23 cellular contexts compared by ENCODE assay signal in the genomic region with DNA sequence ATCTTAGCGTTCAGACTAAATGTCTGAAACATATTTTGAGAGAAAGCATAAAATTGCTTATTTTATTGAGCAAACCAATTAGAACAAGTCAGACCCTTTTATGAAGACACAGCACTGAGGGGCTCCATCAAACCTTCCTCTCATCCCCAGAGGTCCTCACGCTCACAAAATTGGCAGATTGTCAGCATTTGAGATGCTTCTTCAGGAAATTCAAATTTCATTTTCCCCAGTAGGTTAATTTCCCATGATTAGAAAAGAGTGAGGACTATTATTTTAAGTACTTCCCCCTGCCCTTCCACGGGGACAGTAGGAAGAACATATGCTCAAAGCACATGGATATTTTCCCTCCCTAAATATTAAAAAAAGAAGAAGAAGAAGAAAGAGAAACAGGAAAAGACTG.
"Had no signal": no experiment of that assay in that cellular context is flagged by ENCODE, and none has a peak within 500 bp of the region (broad histone marks: within the 10 kb centered on the region; RNA-seq: fewer than 3 reads in every experiment).

No MANE protein-coding gene starts in this region.

- H3K36me3 ChIP-seq: left ventricle myocardium inferior, ovary, right atrium auricular region, right lobe of liver, tibial nerve, vagina had no signal

- H3K4me1 ChIP-seq: left ventricle myocardium inferior, right atrium auricular region, right lobe of liver, vagina had no signal

- H3K4me3 Mint-ChIP-seq: mesothelial cell of epicardium; natural killer cell; nephron progenitor cell; stimulated activated memory B cell treated with anti-CD40 and anti-IgM and Interleukin-4, amounts not matched to agents 10 μg/mL and 1 μg/mL and 100 μg/mL, for 72 hours; stimulated activated naive CD8-positive, alpha-beta T cell treated with anti-CD3 and anti-CD28 coated beads, Interleukin-15, amount 100 ng/mL, for 72 hours; type B pancreatic cell had no signal

- H3K4me1 Mint-ChIP-seq: mesothelial cell of epicardium; naive B cell; natural killer cell; stimulated activated memory B cell treated with anti-CD40 and anti-IgM and Interleukin-4, amounts not matched to agents 10 μg/mL and 1 μg/mL and 100 μg/mL, for 72 hours; stimulated activated naive CD8-positive, alpha-beta T cell treated with anti-CD3 and anti-CD28 coated beads, Interleukin-15, amount 100 ng/mL, for 72 hours had no signal

- H3K27me3 ChIP-seq: ovary, right atrium auricular region, right lobe of liver, tibial nerve, vagina had no signal

- ATAC-seq: natural killer cell; stimulated activated naive CD8-positive, alpha-beta T cell treated with anti-CD3 and anti-CD28 coated beads, Interleukin-15, amount 100 ng/mL, for 72 hours had no signal

- H3K27ac Mint-ChIP-seq: mesothelial cell of epicardium; naive B cell; natural killer cell; nephron progenitor cell; stimulated activated memory B cell treated with anti-CD40 and anti-IgM and Interleukin-4, amounts not matched to agents 10 μg/mL and 1 μg/mL and 100 μg/mL, for 72 hours; stimulated activated naive CD8-positive, alpha-beta T cell treated with anti-CD3 and anti-CD28 coated beads, Interleukin-15, amount 100 ng/mL, for 72 hours; type B pancreatic cell had no signal

- DNase-seq: islet precursor cell; left ventricle myocardium inferior; mesendoderm; naive B cell; natural killer cell; nephron progenitor cell; ovary; right lobe of liver; stimulated activated CD4-positive, alpha-beta T cell treated with anti-CD3 and anti-CD28 coated beads, Interleukin-1b, Interleukin-23, amount 100 ng/mL, for 48 hours; stimulated activated CD4-positive, alpha-beta T cell treated with anti-CD3 and anti-CD28 coated beads, Interleukin-2, amount 100 ng/mL, for 48 hours; stimulated activated CD4-positive, alpha-beta T cell treated with anti-CD3 and anti-CD28 coated beads, Interleukin-4, amount 100 ng/mL, for 4 hours; stimulated activated CD8-positive, alpha-beta memory T cell treated with anti-CD3 and anti-CD28 coated beads, Interleukin-4, amount 100 ng/mL, for 48 hours; stimulated activated naive CD4-positive, alpha-beta T cell treated with Interleukin-2 at 50 U/mL for 16 hours; stimulated activated naive CD8-positive, alpha-beta T cell treated with anti-CD3 and anti-CD28 coated beads, Interleukin-15, amount 100 ng/mL, for 72 hours; substantia nigra had no signal

- H3K4me3 ChIP-seq: left ventricle myocardium inferior, lung, ovary, right atrium auricular region, right lobe of liver, smooth muscle cell, tibial nerve, vagina had no signal

- H3K9me3 Mint-ChIP-seq: mesothelial cell of epicardium; natural killer cell; stimulated activated naive CD8-positive, alpha-beta T cell treated with anti-CD3 and anti-CD28 coated beads, Interleukin-15, amount 100 ng/mL, for 72 hours; type B pancreatic cell had no signal

- H3K27ac ChIP-seq: left ventricle myocardium inferior, ovary, right atrium auricular region, right lobe of liver, tibial nerve, vagina had no signal

- H3K4me2 ChIP-seq: smooth muscle cell had no signal

- H3K9me3 ChIP-seq: ovary, right lobe of liver, vagina had no signal

- H3K36me3 Mint-ChIP-seq: mesothelial cell of epicardium; natural killer cell; stimulated activated memory B cell treated with anti-CD40 and anti-IgM and Interleukin-4, amounts not matched to agents 10 μg/mL and 1 μg/mL and 100 μg/mL, for 72 hours; type B pancreatic cell had no signal
